8 cellular contexts compared by ENCODE assay signal in the genomic region with DNA sequence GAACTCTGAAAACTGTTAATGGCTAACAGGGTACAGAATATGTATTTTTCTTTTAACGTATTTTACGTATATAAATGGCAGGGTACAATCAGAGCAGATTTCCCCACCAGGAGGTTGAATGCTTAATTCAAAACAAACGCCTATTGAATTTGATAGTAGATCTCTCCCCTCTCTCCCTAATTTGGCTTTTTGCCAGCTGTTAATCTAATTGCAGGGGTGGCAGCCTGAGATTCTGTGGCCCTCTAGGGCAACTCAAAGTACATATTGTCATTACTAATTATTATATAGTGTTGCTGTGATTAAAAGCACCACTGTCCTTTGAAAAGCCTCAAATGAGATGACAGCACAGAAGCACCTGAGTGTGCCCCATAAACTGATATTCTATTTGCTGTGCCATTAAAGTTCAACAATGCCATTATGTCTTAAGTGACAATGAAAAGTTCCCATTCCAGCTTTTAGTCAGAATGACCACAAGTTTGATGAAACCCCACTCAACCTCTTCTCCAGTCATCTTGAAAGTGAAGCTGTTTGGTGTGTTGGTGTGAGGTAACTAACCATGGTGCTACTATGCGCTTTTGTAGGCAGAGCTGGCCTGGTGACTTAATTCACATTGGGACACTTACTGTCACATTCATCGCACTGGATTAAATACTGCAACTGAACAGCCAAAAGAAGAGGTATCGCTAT.
DNase-seq lines count a peak whose midpoint lies in the region; ATAC-seq and TF ChIP-seq lines count a peak whose summit lies in the region.

No MANE protein-coding gene starts in this region.

- H3K4me1 Mint-ChIP-seq in CD14-positive monocyte, result peaks cover 30% of the 10 kb centered on the region

- no peak overlapping the region for H3K4me3 Mint-ChIP-seq in CD14-positive monocyte

- TF ChIP-seq CTCF in LNCaP clone FGC (IDR thresholded peaks at IDR 0.05; ENCODE audit: control insufficient read depth, extremely low read depth, insufficient read depth) (no peak), CD14-positive monocyte (IDR thresholded peaks at IDR 0.05) (no peak)

- peak overlapping the region; percentile 1; the same call in 1 of the 2 replicates for H3K4me3 ChIP-seq in LNCaP clone FGC (ENCODE audit: low read depth, low read length)

- peak overlapping the region; percentile 88 to 97 for H3K27ac Mint-ChIP-seq in activated naive CD4-positive, alpha-beta T cell treated with anti-CD3 and anti-CD28 coated beads, Interleukin-2, amount 50 U/mL, for 72 hours
- no peak overlapping the region for H3K27ac Mint-ChIP-seq in CD14-positive monocyte

- intact Hi-C loops in CD14-positive monocyte (cut with micrococcal nuclease) (no loop called here), Right ventricle myocardium inferior (cut with DNase I) (no loop called here)

- peaks cover 0 to 11% of the 10 kb centered on the region in 2 donors for H3K36me3 Mint-ChIP-seq in activated naive CD4-positive, alpha-beta T cell treated with anti-CD3 and anti-CD28 coated beads, Interleukin-2, amount 50 U/mL, for 72 hours
- no peaks in the 10 kb centered on the region for H3K36me3 Mint-ChIP-seq in CD14-positive monocyte

- peak; percentile 15 for DNase-seq in DMS 273 (lab: John Stamatoyannopoulos, UW; ENCODE audit: unreplicated experiment)
- no peak for DNase-seq in DMS 273 treated with DMSO at 0.1 percent for 48 hours (lab: John Stamatoyannopoulos, UW)
- DNase-seq in LNCaP clone FGC (ENCODE audit: low read depth), result peak; percentile 49
- DNase-seq in activated naive CD4-positive, alpha-beta T cell treated with anti-CD3 and anti-CD28 coated beads, Interleukin-2, amount 50 U/mL, for 72 hours (ENCODE audit: low spot score in 2 of 2), result peak in 1 of 2 donors; percentile 37
- DNase-seq in T-helper 9 cell, result no peak
- no peak for DNase-seq in CD14-positive monocyte (ENCODE audit: low spot score)
- DNase-seq in Right ventricle myocardium inferior (ENCODE audit: missing footprints), result no peak

- H3K27me3 Mint-ChIP-seq in CD14-positive monocyte (ENCODE audit: low read depth in 3 of 3), result no peaks in the 10 kb centered on the region

- peaks cover 3 to 14% of the 10 kb centered on the region in 2 donors for H3K9me3 Mint-ChIP-seq in activated naive CD4-positive, alpha-beta T cell treated with anti-CD3 and anti-CD28 coated beads, Interleukin-2, amount 50 U/mL, for 72 hours
- H3K9me3 Mint-ChIP-seq in CD14-positive monocyte, result peaks cover 0 to 2% (median 0%) of the 10 kb centered on the region in 7 donors

- peak; percentile 60 for ATAC-seq in GM21526 (IDR thresholded peaks at IDR 0.05; ENCODE audit: low FRiP score, unreplicated experiment)
- ATAC-seq in activated naive CD4-positive, alpha-beta T cell treated with anti-CD3 and anti-CD28 coated beads, Interleukin-2, amount 50 U/mL, for 72 hours, result peak; percentile 84 to 87
- ATAC-seq in Right ventricle myocardium inferior, result no peak

Comparison
In these comparisons a context has a peak if more than half of its experiments do, and no peak if none do; other contexts are left out.
1. DNase-seq: peak in DMS 273 (single experiment) and LNCaP clone FGC (single experiment); none in DMS 273 treated with DMSO at 0.1 percent for 48 hours (single experiment), T-helper 9 cell (single experiment), CD14-positive monocyte (single experiment) and Right ventricle myocardium inferior (single experiment).
2. H3K27ac Mint-ChIP-seq: peak in activated naive CD4-positive, alpha-beta T cell treated with anti-CD3 and anti-CD28 coated beads, Interleukin-2, amount 50 U/mL, for 72 hours (2 of 2); none in CD14-positive monocyte (0 of 7).